8 cellular contexts compared by ENCODE assay signal in genomic region chr11:86869966-86870570, GRCh38.
DNase-seq lines count a peak whose midpoint lies in the region; ATAC-seq lines count a peak whose summit lies in the region.

No MANE protein-coding gene starts in this region.

- ATAC-seq in Right ventricle myocardium inferior (peak; percentile 83), HG02852 (IDR thresholded peaks at IDR 0.05; ENCODE audit: unreplicated experiment) (peak; percentile 78)
- ATAC-seq in stimulated activated naive CD8-positive, alpha-beta T cell treated with anti-CD3 and anti-CD28 coated beads, Interleukin-15, Interleukin-2, amounts not matched to agents 100 U/mL and 50 U/mL, for 24 hours = peak; percentile 66

- DNase-seq in Right ventricle myocardium inferior (ENCODE audit: missing footprints) = no peak
- no peak for DNase-seq in cardiac septum (ENCODE audit: low spot score)
- DNase-seq in NCI-H2107 (lab: John Stamatoyannopoulos, UW) = peak; percentile 20
- DNase-seq in activated CD4-positive, alpha-beta T cell treated with anti-CD3 and anti-CD28 coated beads, Interleukin-2, amount 50 U/mL, for 1 hour = peak; percentile 13
- DNase-seq in epidermal melanocyte (ENCODE audit: insufficient read length, low spot score) = peak; percentile 71
- DNase-seq in middle frontal gyrus (ENCODE audit: extremely low spot score, low spot score) = peak; percentile 14
- peak; percentile 61 for DNase-seq in stimulated activated naive CD8-positive, alpha-beta T cell treated with anti-CD3 and anti-CD28 coated beads, Interleukin-15, Interleukin-2, amounts not matched to agents 100 U/mL and 50 U/mL, for 24 hours

- intact Hi-C loops in Right ventricle myocardium inferior (cut with DNase I) (loop anchor here (1.0 to 5.0 kb wide), 3 partner anchors 51 to 552 kb away; no protein-coding TSS in a partner anchor), cardiac septum (cut with DNase I) (loop anchor here (1.0 to 10.0 kb wide), 3 partner anchors 49 to 555 kb away; no protein-coding TSS in a partner anchor)

Comparison
In these comparisons a context has a peak if more than half of its experiments do, and no peak if none do; other contexts are left out.
1. DNase-seq: peak in NCI-H2107 (single experiment), activated CD4-positive, alpha-beta T cell treated with anti-CD3 and anti-CD28 coated beads, Interleukin-2, amount 50 U/mL, for 1 hour (single experiment), epidermal melanocyte (single experiment), middle frontal gyrus (single experiment) and stimulated activated naive CD8-positive, alpha-beta T cell treated with anti-CD3 and anti-CD28 coated beads, Interleukin-15, Interleukin-2, amounts not matched to agents 100 U/mL and 50 U/mL, for 24 hours (single experiment); none in Right ventricle myocardium inferior (single experiment) and cardiac septum (single experiment).
2. Peak in every context shown above with its lines, with median percentiles within 50 percentile points of each other: ATAC-seq.